In genomic region chr4:100908540-100908939, GRCh38 we compare ENCODE assay signal across 3 cellular contexts.
TF ChIP-seq lines count a peak whose summit lies in the region.

No MANE protein-coding gene starts in this region.

TF ChIP-seq in SK-N-SH, 30 proteins besides CTCF, POLR2A, EP300 and RAD21 (continued from another document):
- TF ChIP-seq USF1 (IDR thresholded peaks at IDR 0.05; ENCODE audit: borderline replicate concordance, low read depth) (no peak), CHD2 (IDR thresholded peaks at IDR 0.05; ENCODE audit: low read length, partially characterized antibody) (no peak), SIN3A (IDR thresholded peaks at IDR 0.05; ENCODE audit: borderline replicate concordance, low read depth, low read length) (no peak)
- TF ChIP-seq, protein P1, sequence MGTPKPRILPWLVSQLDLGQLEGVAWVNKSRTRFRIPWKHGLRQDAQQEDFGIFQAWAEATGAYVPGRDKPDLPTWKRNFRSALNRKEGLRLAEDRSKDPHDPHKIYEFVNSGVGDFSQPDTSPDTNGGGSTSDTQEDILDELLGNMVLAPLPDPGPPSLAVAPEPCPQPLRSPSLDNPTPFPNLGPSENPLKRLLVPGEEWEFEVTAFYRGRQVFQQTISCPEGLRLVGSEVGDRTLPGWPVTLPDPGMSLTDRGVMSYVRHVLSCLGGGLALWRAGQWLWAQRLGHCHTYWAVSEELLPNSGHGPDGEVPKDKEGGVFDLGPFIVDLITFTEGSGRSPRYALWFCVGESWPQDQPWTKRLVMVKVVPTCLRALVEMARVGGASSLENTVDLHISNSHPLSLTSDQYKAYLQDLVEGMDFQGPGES (IDR thresholded peaks at IDR 0.05; ENCODE audit: low read depth, low read length), result no peak
- TF ChIP-seq, protein P2, sequence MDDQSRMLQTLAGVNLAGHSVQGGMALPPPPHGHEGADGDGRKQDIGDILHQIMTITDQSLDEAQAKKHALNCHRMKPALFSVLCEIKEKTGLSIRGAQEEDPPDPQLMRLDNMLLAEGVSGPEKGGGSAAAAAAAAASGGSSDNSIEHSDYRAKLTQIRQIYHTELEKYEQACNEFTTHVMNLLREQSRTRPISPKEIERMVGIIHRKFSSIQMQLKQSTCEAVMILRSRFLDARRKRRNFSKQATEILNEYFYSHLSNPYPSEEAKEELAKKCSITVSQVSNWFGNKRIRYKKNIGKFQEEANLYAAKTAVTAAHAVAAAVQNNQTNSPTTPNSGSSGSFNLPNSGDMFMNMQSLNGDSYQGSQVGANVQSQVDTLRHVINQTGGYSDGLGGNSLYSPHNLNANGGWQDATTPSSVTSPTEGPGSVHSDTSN (IDR thresholded peaks at IDR 0.05), result no peak

TF ChIP-seq in HCT116, 20 proteins besides CTCF, POLR2A, EP300 and RAD21 (continued from another document):
- no peak for TF ChIP-seq REST (IDR thresholded peaks at IDR 0.05; ENCODE audit: low read depth)
- TF ChIP-seq CBX3 (IDR thresholded peaks at IDR 0.05; ENCODE audit: low read depth), result no peak
- TF ChIP-seq TCF7L2 (IDR thresholded peaks at IDR 0.05; ENCODE audit: borderline replicate concordance, extremely low read depth, insufficient read depth, insufficient read length), result no peak
- TF ChIP-seq CEBPB (IDR thresholded peaks at IDR 0.05; ENCODE audit: low read depth), result no peak
- no peak for TF ChIP-seq EGR1 (IDR thresholded peaks at IDR 0.05; ENCODE audit: low read depth)
- TF ChIP-seq EZH2 (IDR thresholded peaks at IDR 0.05), result no peak
- TF ChIP-seq, protein P3, sequence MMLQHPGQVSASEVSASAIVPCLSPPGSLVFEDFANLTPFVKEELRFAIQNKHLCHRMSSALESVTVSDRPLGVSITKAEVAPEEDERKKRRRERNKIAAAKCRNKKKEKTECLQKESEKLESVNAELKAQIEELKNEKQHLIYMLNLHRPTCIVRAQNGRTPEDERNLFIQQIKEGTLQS (IDR thresholded peaks at IDR 0.05), result no peak
- TF ChIP-seq, protein P4, sequence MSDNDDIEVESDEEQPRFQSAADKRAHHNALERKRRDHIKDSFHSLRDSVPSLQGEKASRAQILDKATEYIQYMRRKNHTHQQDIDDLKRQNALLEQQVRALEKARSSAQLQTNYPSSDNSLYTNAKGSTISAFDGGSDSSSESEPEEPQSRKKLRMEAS (IDR thresholded peaks at IDR 0.05), result no peak
- no peak for TF ChIP-seq ZNF274 (IDR thresholded peaks at IDR 0.05; ENCODE audit: low read depth, low read length)
- no peak for TF ChIP-seq SRF (IDR thresholded peaks at IDR 0.05; ENCODE audit: low read depth)
- TF ChIP-seq POLR2AphosphoS5 (IDR thresholded peaks at IDR 0.05; ENCODE audit: low read depth, low read length), result no peak
- no peak for TF ChIP-seq ELF1 (IDR thresholded peaks at IDR 0.05; ENCODE audit: borderline replicate concordance, low read depth)
- TF ChIP-seq ZFX (IDR thresholded peaks at IDR 0.05), result no peak
- TF ChIP-seq SP1 (IDR thresholded peaks at IDR 0.05; ENCODE audit: low read depth), result no peak
- no peak for TF ChIP-seq JUND (IDR thresholded peaks at IDR 0.05)
- no peak for TF ChIP-seq ZBTB33 (IDR thresholded peaks at IDR 0.05; ENCODE audit: extremely low read depth, insufficient replicate concordance, low read length)
TF ChIP-seq in HCT116: peak in this region for 0.

TF ChIP-seq in K562, 482 proteins besides CTCF, POLR2A, EP300 and RAD21 (continued from another document):
- TF ChIP-seq RBM25 (IDR thresholded peaks at IDR 0.05; ENCODE audit: low read depth, low read length, severe bottlenecking), result peak; percentile 41
TF ChIP-seq in K562: peak in this region for 1.
